In genomic region chr13:110266983-110267382, GRCh38 we compare ENCODE assay signal across 17 cellular contexts. TPM values are rescaled to one million over a fixed set of nuclear protein-coding genes. Genes with fewer than 3 reads are reported as not detected.
DNase-seq lines count a peak whose midpoint lies in the region; ATAC-seq, FAIRE-seq and TF ChIP-seq lines count a peak whose summit lies in the region.
"Had no signal": no experiment of that assay in that cellular context is flagged by ENCODE, and none has a peak within 500 bp of the region (broad histone marks: within the 10 kb centered on the region; RNA-seq: fewer than 3 reads in every experiment).

No MANE protein-coding gene starts in this region.

- H3K4me3 ChIP-seq in NB4 (ENCODE audit: low read depth, low read length) (no peak overlapping the region), gastrocnemius medialis (no peak overlapping the region), prostate gland (no peak overlapping the region), kidney (ENCODE audit: low read length in 2 of 2) (no peak overlapping the region)
- H3K4me3 ChIP-seq: SJSA1 had no signal

- H3K9me3 Mint-ChIP-seq in chondrocyte (ENCODE audit: low read depth) = no peaks in the 10 kb centered on the region
- H3K9me3 Mint-ChIP-seq: natural killer cell treated with Interleukin-12 subunit alpha and Interleukin-12 subunit beta and Interleukin-15 and Interleukin-18, amount 100 ng/mL, for 72 hours had no signal

- in situ Hi-C loops in gastrocnemius medialis (cut with MboI; ENCODE audit: low sequenced_read_pairs in 4 of 4) = no loop called here

- peaks cover 0 to 16% (median 10%) of the 10 kb centered on the region in 3 donors for H3K27me3 ChIP-seq in gastrocnemius medialis
- no peaks in the 10 kb centered on the region for H3K27me3 ChIP-seq in prostate gland (replicated peaks; ENCODE audit: insufficient read depth)
- H3K27me3 ChIP-seq: SJSA1 had no signal

- TF ChIP-seq CTCF in NB4 (IDR thresholded peaks at IDR 0.05; ENCODE audit: low read depth, low read length) = no peak
- TF ChIP-seq CTCF in chondrocyte (IDR thresholded peaks at IDR 0.05) = no peak
- no peak for TF ChIP-seq CTCF in gastrocnemius medialis (IDR thresholded peaks at IDR 0.05 in 4 of 5, conservative IDR thresholded peaks at IDR 0.05 in 1 of 5)
- TF ChIP-seq CTCF in prostate gland (IDR thresholded peaks at IDR 0.05) = no peak
- no peak for TF ChIP-seq CTCF in kidney (IDR thresholded peaks at IDR 0.05; ENCODE audit: borderline replicate concordance, extremely low read depth, insufficient read depth)

- H3K36me3 Mint-ChIP-seq in chondrocyte (ENCODE audit: low read depth) = peaks cover 15% of the 10 kb centered on the region
- H3K36me3 Mint-ChIP-seq: natural killer cell treated with Interleukin-12 subunit alpha and Interleukin-12 subunit beta and Interleukin-15 and Interleukin-18, amount 100 ng/mL, for 72 hours had no signal

- peak overlapping the region in 3 of 4 donors; percentile 67 to 70 (median 70) for H3K27ac ChIP-seq in gastrocnemius medialis
- no peak overlapping the region for H3K27ac ChIP-seq in prostate gland
- H3K27ac ChIP-seq in kidney (ENCODE audit: low read depth in 2 of 2, low read length in 2 of 2) = no peak overlapping the region
- H3K27ac ChIP-seq: HL-60, KMS-11, SJSA1 had no signal

- H3K9me3 ChIP-seq in gastrocnemius medialis (no peaks in the 10 kb centered on the region), prostate gland (no peaks in the 10 kb centered on the region), kidney (ENCODE audit: control insufficient read depth in 1 of 2, low read length in 2 of 2) (no peaks in the 10 kb centered on the region)
- H3K9me3 ChIP-seq: SJSA1 had no signal

- no peak overlapping the region for H3K9ac ChIP-seq in kidney (ENCODE audit: low read length in 2 of 2)
- H3K9ac ChIP-seq: KMS-11 had no signal

- TF ChIP-seq POLR2A in NB4 (IDR thresholded peaks at IDR 0.05; ENCODE audit: extremely low read depth, insufficient read length) = no peak
- no peak for TF ChIP-seq POLR2A in gastrocnemius medialis (IDR thresholded peaks at IDR 0.05)
- no peak for TF ChIP-seq POLR2A in prostate gland (IDR thresholded peaks at IDR 0.05)

- peaks cover 91% of the 10 kb centered on the region for H3K4me1 Mint-ChIP-seq in chondrocyte (ENCODE audit: low read depth)

- no peak for FAIRE-seq in kidney (lab: Jason Lieb, UNC)

- intact Hi-C loops in gastrocnemius medialis (cut with DNase I; ENCODE audit: low total_unique reads) (loop anchor here (5.0 kb wide), 1 partner anchor 35 kb away; no protein-coding TSS in a partner anchor), prostate gland (cut with DNase I) (no loop called here), kidney (cut with DNase I) (no loop called here)

- 79% methylated on average over 10 of the region's 10 CpGs for WGBS in prostate gland

- no peak overlapping the region for H3K4me3 Mint-ChIP-seq in chondrocyte (ENCODE audit: unreplicated experiment)
- H3K4me3 Mint-ChIP-seq: natural killer cell treated with Interleukin-12 subunit alpha and Interleukin-12 subunit beta and Interleukin-15 and Interleukin-18, amount 100 ng/mL, for 72 hours had no signal

- peak overlapping the region; percentile 71 for H3K27ac Mint-ChIP-seq in chondrocyte (ENCODE audit: unreplicated experiment)
- H3K27ac Mint-ChIP-seq: natural killer cell treated with Interleukin-12 subunit alpha and Interleukin-12 subunit beta and Interleukin-15 and Interleukin-18, amount 100 ng/mL, for 72 hours had no signal

- H3K27me3 Mint-ChIP-seq in chondrocyte (ENCODE audit: low read depth) = no peaks in the 10 kb centered on the region

- ATAC-seq in left lobe of liver (peak; percentile 67), gastrocnemius medialis (no peak), HG02623 (IDR thresholded peaks at IDR 0.05; ENCODE audit: unreplicated experiment) (no peak)
- ATAC-seq: natural killer cell treated with Interleukin-12 subunit alpha and Interleukin-12 subunit beta and Interleukin-15 and Interleukin-18, amount 100 ng/mL, for 72 hours; PC-3 had no signal

- DNase-seq in NB4 (ENCODE audit: low read depth) = peak; percentile 17
- DNase-seq in chondrocyte (ENCODE audit: low spot score) = no peak
- DNase-seq in left lobe of liver (ENCODE audit: low spot score) = no peak
- DNase-seq in gastrocnemius medialis = no peak
- DNase-seq in NK-92 (lab: John Stamatoyannopoulos, UW; ENCODE audit: unreplicated experiment) = no peak
- DNase-seq in prostate gland (ENCODE audit: low spot score) = no peak
- DNase-seq in kidney = no peak
- DNase-seq: activated CD4-positive, CD25-positive, alpha-beta regulatory T cell treated with anti-CD3 and anti-CD28 coated beads, Interleukin-2, amount 50 U/mL, for 72 hours; NCI-H1105; PC-3; stimulated activated CD4-positive, alpha-beta T cell treated with anti-CD3 and anti-CD28 coated beads, Interleukin-1b, Interleukin-23, amount 100 ng/mL, for 48 hours; T-helper 9 cell had no signal

- H3K36me3 ChIP-seq in gastrocnemius medialis = no peaks in the 10 kb centered on the region
- no peaks in the 10 kb centered on the region for H3K36me3 ChIP-seq in prostate gland
- no peaks in the 10 kb centered on the region for H3K36me3 ChIP-seq in kidney (ENCODE audit: control insufficient read depth in 1 of 2, insufficient read depth in 2 of 2, low read length in 2 of 2)

- H3K4me1 ChIP-seq in gastrocnemius medialis = peaks cover 52% of the 10 kb centered on the region in 2 donors
- H3K4me1 ChIP-seq in prostate gland (replicated peaks) = no peaks in the 10 kb centered on the region
- peaks cover 21 to 29% of the 10 kb centered on the region in 2 donors for H3K4me1 ChIP-seq in kidney (ENCODE audit: control insufficient read depth in 1 of 2, insufficient read depth in 1 of 2, low read depth in 1 of 2, low read length in 2 of 2)

RNA-seq across cellular contexts. Expression of gene COL4A1, which starts 40.0 kb away (rescaled TPM):
- total RNA-seq in chondrocyte = 2,319 to 5,210 TPM (median 5,209 TPM) in 3 replicates
- 9.1 TPM for total RNA-seq in left lobe of liver
- total RNA-seq in gastrocnemius medialis = 100 to 1,000 TPM in 3 of 4 donors, 10 to 100 TPM in 1; 60.5 to 127 (median 120) TPM
- total RNA-seq in prostate gland = 100 to 1,000 TPM in 1 of 2 donors, 10 to 100 TPM in 1; 37.3 to 132 TPM
- 218 TPM for total RNA-seq in kidney
- polyA plus RNA-seq in kidney (ENCODE audit: insufficient read depth, low read depth, low replicate concordance) = 53.0 TPM
- total RNA-seq: natural killer cell treated with Interleukin-12 subunit alpha and Interleukin-12 subunit beta and Interleukin-15 and Interleukin-18, amount 100 ng/mL, for 72 hours had no signal

RNA-seq across cellular contexts. Expression of gene COL4A2, which starts 40.1 kb away (rescaled TPM):
- 1,370 to 2,411 TPM (median 2,366 TPM) in 3 replicates for total RNA-seq in chondrocyte
- 12.4 TPM for total RNA-seq in left lobe of liver
- total RNA-seq in gastrocnemius medialis = 10 to 100 TPM; 51.2 to 85.8 (median 70.5) TPM
- 100 to 1,000 TPM in 1 of 2 donors, 10 to 100 TPM in 1; 82.8 to 193 TPM for total RNA-seq in prostate gland
- total RNA-seq in kidney = 265 TPM
- polyA plus RNA-seq in kidney (ENCODE audit: insufficient read depth, low read depth, low replicate concordance) = 126 TPM
- total RNA-seq: natural killer cell treated with Interleukin-12 subunit alpha and Interleukin-12 subunit beta and Interleukin-15 and Interleukin-18, amount 100 ng/mL, for 72 hours had no signal

Comparison
In these comparisons a context has a peak if more than half of its experiments do, and no peak if none do; other contexts are left out.
1. H3K27ac ChIP-seq: peak in gastrocnemius medialis (3 of 4); none in prostate gland (0 of 2) and kidney (0 of 2).
2. RNA of gene COL4A1, which starts 40.0 kb away (total RNA-seq): 2,319 to 5,210 TPM in chondrocyte; 218 TPM in kidney (single experiment), 37.3 to 132 TPM in prostate gland, 60.5 to 127 TPM in gastrocnemius medialis and 9.1 TPM in left lobe of liver (single experiment); every median in the first group is over 10 times any median in the second.